Comparison of ENCODE assay signal across 8 cellular contexts in the genomic region with DNA sequence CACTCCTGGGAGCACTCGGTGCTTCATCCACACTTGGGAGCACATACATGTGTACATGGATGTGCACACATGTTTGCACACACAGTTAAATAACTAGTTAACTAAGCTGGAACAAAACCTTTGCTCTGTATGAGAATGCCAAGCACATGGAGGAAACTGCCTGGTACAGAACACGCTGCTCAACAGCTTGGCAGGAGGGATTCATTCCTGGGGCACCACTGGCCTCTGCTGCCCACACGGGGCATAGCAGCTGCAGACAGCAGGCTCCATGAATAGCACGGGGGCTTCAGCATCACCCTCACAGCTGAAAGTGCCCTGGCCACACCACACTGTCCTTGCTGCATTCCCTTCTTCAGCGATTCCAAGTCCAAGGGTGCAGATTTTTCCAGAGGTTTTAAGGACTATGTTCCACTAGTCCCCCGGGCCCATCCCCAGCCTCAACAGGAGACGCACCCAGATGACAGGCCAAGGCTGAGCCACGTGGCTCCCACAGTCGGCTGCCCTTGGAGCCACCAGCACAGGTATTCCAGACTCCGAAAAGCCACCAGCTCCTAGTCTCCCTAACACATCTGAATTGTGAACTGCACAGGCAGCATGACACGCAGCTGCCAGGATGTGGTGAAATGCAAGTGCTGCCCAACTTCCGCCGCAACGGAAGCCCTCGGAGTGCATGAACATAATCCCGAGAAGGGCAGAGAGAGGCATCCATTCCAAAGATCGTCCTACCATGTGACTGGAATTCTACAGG. TPM values are rescaled to one million over a fixed set of nuclear protein-coding genes. Genes with fewer than 3 reads are reported as not detected.
A peak's percentile ranks its signal among the peaks of the same experiment; 100 is the strongest.
DNase-seq lines count a peak whose midpoint lies in the region; FAIRE-seq and TF ChIP-seq lines count a peak whose summit lies in the region.

No MANE protein-coding gene starts in this region.

- H3K36me3 Mint-ChIP-seq in Calu3 (ENCODE audit: insufficient read depth, unreplicated experiment): peaks cover 5% of the 10 kb centered on the region

- no TSS peak for BruUV-seq in Calu3 (replicated peaks; lab: Mats Ljungman, UMichigan)

- no peaks in the 10 kb centered on the region for H3K27me3 ChIP-seq in SJCRH30
- no peaks in the 10 kb centered on the region for H3K27me3 ChIP-seq in hepatocyte
- H3K27me3 ChIP-seq in small intestine (ENCODE audit: control insufficient read depth in 2 of 2, insufficient read depth in 2 of 2, low read length in 2 of 2): no peaks in the 10 kb centered on the region

- no peaks in the 10 kb centered on the region for H4K20me1 ChIP-seq in hepatocyte (ENCODE audit: insufficient read depth, poor library complexity, severe bottlenecking)

- intact Hi-C loops in Calu3 (cut with micrococcal nuclease; ENCODE audit: unreplicated experiment): no loop called here

- peaks cover 12% of the 10 kb centered on the region for H3K4me1 Mint-ChIP-seq in Calu3 (ENCODE audit: low read depth, unreplicated experiment)

- H3K36me3 ChIP-seq in SJCRH30: no peaks in the 10 kb centered on the region
- no peaks in the 10 kb centered on the region for H3K36me3 ChIP-seq in hepatocyte (replicated peaks; ENCODE audit: insufficient read depth, low read depth)
- no peaks in the 10 kb centered on the region for H3K36me3 ChIP-seq in small intestine (ENCODE audit: control insufficient read depth in 2 of 2, insufficient read depth in 2 of 2, low read length in 2 of 2)

- H2AFZ ChIP-seq in hepatocyte: no peak overlapping the region

- no peaks in the 10 kb centered on the region for H3K79me2 ChIP-seq in hepatocyte

- H3K4me3 ChIP-seq in SJCRH30 (no peak overlapping the region), astrocyte of the spinal cord (ENCODE audit: low read depth, low read length) (no peak overlapping the region), hepatocyte (no peak overlapping the region), small intestine (ENCODE audit: low read depth in 1 of 2, low read length in 2 of 2) (no peak overlapping the region)

- no peak overlapping the region for H3K4me3 Mint-ChIP-seq in Calu3 (ENCODE audit: low read depth, unreplicated experiment)

- FAIRE-seq in small intestine (lab: Jason Lieb, UNC): no peak

- 81% methylated on average over 17 of the region's 17 CpGs for WGBS in hepatocyte (ENCODE audit: low lambda C conversion rate, missing lambda C conversion rate)
- WGBS in small intestine, 3 donors: 62 to 70% (median 63%) methylated on average over 17 of the region's 17 CpGs

- DNase-seq in Calu3 (peak; percentile 63), HPDE6-E6E7 (ENCODE audit: extremely low spot score) (peak; percentile 29), SJCRH30 (peak; percentile 56 to 68), astrocyte of the spinal cord (ENCODE audit: low read depth, low spot score) (peak; percentile 61), hepatocyte (ENCODE audit: low spot score) (peak; percentile 72), small intestine (peak; percentile 71), NCI-H187 (lab: John Stamatoyannopoulos, UW) (no peak)
- DNase-seq in effector CD8-positive, alpha-beta T cell (lab: John Stamatoyannopoulos, UW): no peak

- H3K4me2 ChIP-seq in hepatocyte: no peak overlapping the region

- H3K27ac ChIP-seq in SJCRH30 (no peak overlapping the region), hepatocyte (no peak overlapping the region), small intestine (ENCODE audit: low read depth in 1 of 2, low read length in 1 of 2) (no peak overlapping the region)

- in situ Hi-C loops in astrocyte of the spinal cord (cut with HindIII; ENCODE audit: low sequenced_read_pairs): no loop called here

- no peaks in the 10 kb centered on the region for H3K9me3 Mint-ChIP-seq in Calu3 (ENCODE audit: low read depth, unreplicated experiment)

- H3K9me2 ChIP-seq in hepatocyte (replicated peaks; ENCODE audit: insufficient read depth): no peaks in the 10 kb centered on the region

- CTCF ChIA-PET in Calu3 (lab: Charles Lee): interaction anchor here (1.0 to 1.1 kb wide), 2 partner anchors 229 to 465 kb away, joined by 3 to 5 read pairs; no protein-coding TSS in a partner anchor

- no peak overlapping the region for H3K27ac Mint-ChIP-seq in Calu3 (ENCODE audit: unreplicated experiment)

- no peaks in the 10 kb centered on the region for H3K9me3 ChIP-seq in SJCRH30 (replicated peaks)
- no peaks in the 10 kb centered on the region for H3K9me3 ChIP-seq in hepatocyte (ENCODE audit: low read depth)
- no peaks in the 10 kb centered on the region for H3K9me3 ChIP-seq in small intestine (ENCODE audit: control insufficient read depth, low read depth)

- peak; percentile 47 for TF ChIP-seq CTCF in Calu3 (IDR thresholded peaks at IDR 0.05; ENCODE audit: unreplicated experiment)
- peak; percentile 92 for TF ChIP-seq CTCF in astrocyte of the spinal cord (IDR thresholded peaks at IDR 0.05; ENCODE audit: low read depth, low read length)
- peak; percentile 68 for TF ChIP-seq CTCF in hepatocyte (IDR thresholded peaks at IDR 0.05; ENCODE audit: poor library complexity)

- H3K27me3 Mint-ChIP-seq in Calu3 (ENCODE audit: unreplicated experiment): no peaks in the 10 kb centered on the region

- H3K4me1 ChIP-seq in SJCRH30 (no peaks in the 10 kb centered on the region), hepatocyte (ENCODE audit: insufficient read depth) (peaks cover 8% of the 10 kb centered on the region), small intestine (ENCODE audit: control insufficient read depth in 2 of 2, insufficient read depth in 1 of 2, low read depth in 1 of 2, low read length in 1 of 2) (peaks cover 0 to 2% of the 10 kb centered on the region in 2 donors)

RNA-seq across cellular contexts. Expression of gene NPHP4, which starts 16.9 kb away (rescaled TPM):
- total RNA-seq in Calu3 (2022) (11.1 and 11.5 TPM in 2 replicates), hepatocyte (5.4 and 6.0 TPM in 2 replicates)
- total RNA-seq in SJCRH30 (2014; rRNA removed; shearing (Covaris generic)): 6.4 and 7.3 TPM in 2 replicates
- polyA plus RNA-seq in hepatocyte (5.6 and 6.7 TPM in 2 replicates), small intestine (1 to 10 TPM; 1.4 to 4.0 (median 1.6) TPM)

Comparison
In these comparisons a context has a peak if more than half of its experiments do, and no peak if none do; other contexts are left out.
1. DNase-seq: peak in Calu3 (single experiment), HPDE6-E6E7 (single experiment), SJCRH30 (2 of 2), astrocyte of the spinal cord (single experiment), hepatocyte (single experiment) and small intestine (single experiment); none in NCI-H187 (0 of 2) and effector CD8-positive, alpha-beta T cell (single experiment).
2. Peak in every context shown above with its lines, with median percentiles within 50 percentile points of each other: CTCF ChIP-seq.